8 cellular contexts compared by ENCODE assay signal in genomic region chr9:104993291-104993963, GRCh38.
DNase-seq lines count a peak whose midpoint lies in the region; ATAC-seq and TF ChIP-seq lines count a peak whose summit lies in the region.

No MANE protein-coding gene starts in this region.

- CTCF ChIA-PET in activated naive CD4-positive, alpha-beta T cell treated with anti-CD3 and anti-CD28 coated beads for 36 hours (lab: Charles Lee) = interaction anchor here (0.7 to 3.0 kb wide), 3 partner anchors 9 to 69 kb away, joined by 3 to 20 read pairs (median 4); partner anchors contain the start of gene ABCA1

- H3K27ac ChIP-seq in layer of hippocampus (ENCODE audit: low read depth, low read length) = peak overlapping the region; percentile 78

- intact Hi-C loops in activated naive CD4-positive, alpha-beta T cell treated with anti-CD3 and anti-CD28 coated beads for 36 hours (cut with micrococcal nuclease) = loop anchor here (1.0 to 10.0 kb wide), 7 partner anchors 9 to 899 kb away; partner anchors contain the start of genes FKTN, SMC2 and TMEM38B

- no peak for TF ChIP-seq CTCF in chondrocyte (IDR thresholded peaks at IDR 0.05)

- peak overlapping the region; percentile 71 for H3K4me3 Mint-ChIP-seq in activated naive CD4-positive, alpha-beta T cell treated with anti-CD3 and anti-CD28 coated beads for 36 hours
- H3K4me3 Mint-ChIP-seq in chondrocyte (ENCODE audit: unreplicated experiment) = no peak overlapping the region

- peak; percentile 79 for DNase-seq in activated naive CD4-positive, alpha-beta T cell treated with anti-CD3 and anti-CD28 coated beads for 36 hours
- DNase-seq in activated naive CD4-positive, alpha-beta T cell treated with anti-CD3 and anti-CD28 coated beads, Interleukin-2, amount 50 U/mL, for 16 hours = no peak
- no peak for DNase-seq in chondrocyte (ENCODE audit: low spot score)
- DNase-seq in stimulated activated naive CD8-positive, alpha-beta T cell treated with anti-CD3 and anti-CD28 coated beads, Interleukin-15, Interleukin-2, amounts not matched to agents 100 U/mL and 50 U/mL, for 24 hours = peak; percentile 16
- no peak for DNase-seq in epidermal melanocyte (ENCODE audit: insufficient read length, low spot score)

- ATAC-seq in stimulated activated naive CD8-positive, alpha-beta T cell treated with anti-CD3 and anti-CD28 coated beads, Interleukin-15, Interleukin-2, amounts not matched to agents 100 U/mL and 50 U/mL, for 24 hours = no peak
- ATAC-seq in HG02610 (IDR thresholded peaks at IDR 0.05; ENCODE audit: unreplicated experiment) (no peak), GM21619 (IDR thresholded peaks at IDR 0.05; ENCODE audit: unreplicated experiment) (no peak)

- peaks cover 8% of the 10 kb centered on the region for H3K27me3 Mint-ChIP-seq in activated naive CD4-positive, alpha-beta T cell treated with anti-CD3 and anti-CD28 coated beads for 36 hours (ENCODE audit: low read depth)
- no peaks in the 10 kb centered on the region for H3K27me3 Mint-ChIP-seq in chondrocyte (ENCODE audit: low read depth)

- no peaks in the 10 kb centered on the region for H3K36me3 Mint-ChIP-seq in activated naive CD4-positive, alpha-beta T cell treated with anti-CD3 and anti-CD28 coated beads for 36 hours (ENCODE audit: low read depth)
- no peaks in the 10 kb centered on the region for H3K36me3 Mint-ChIP-seq in chondrocyte (ENCODE audit: low read depth)

- no peaks in the 10 kb centered on the region for H3K27me3 ChIP-seq in layer of hippocampus (ENCODE audit: control insufficient read depth, insufficient read depth, low read length)

- peak overlapping the region; percentile 67 for H3K27ac Mint-ChIP-seq in activated naive CD4-positive, alpha-beta T cell treated with anti-CD3 and anti-CD28 coated beads for 36 hours
- H3K27ac Mint-ChIP-seq in chondrocyte (ENCODE audit: unreplicated experiment) = peak overlapping the region; percentile 89

- no peaks in the 10 kb centered on the region for H3K9me3 Mint-ChIP-seq in activated naive CD4-positive, alpha-beta T cell treated with anti-CD3 and anti-CD28 coated beads for 36 hours
- H3K9me3 Mint-ChIP-seq in chondrocyte (ENCODE audit: low read depth) = no peaks in the 10 kb centered on the region

- H3K4me1 Mint-ChIP-seq in activated naive CD4-positive, alpha-beta T cell treated with anti-CD3 and anti-CD28 coated beads for 36 hours (ENCODE audit: low read depth) = peaks cover 44% of the 10 kb centered on the region
- H3K4me1 Mint-ChIP-seq in chondrocyte (ENCODE audit: low read depth) = peaks cover 47% of the 10 kb centered on the region

Comparison
In these comparisons a context has a peak if more than half of its experiments do, and no peak if none do; other contexts are left out.
1. DNase-seq: peak in activated naive CD4-positive, alpha-beta T cell treated with anti-CD3 and anti-CD28 coated beads for 36 hours (single experiment) and stimulated activated naive CD8-positive, alpha-beta T cell treated with anti-CD3 and anti-CD28 coated beads, Interleukin-15, Interleukin-2, amounts not matched to agents 100 U/mL and 50 U/mL, for 24 hours (single experiment); none in activated naive CD4-positive, alpha-beta T cell treated with anti-CD3 and anti-CD28 coated beads, Interleukin-2, amount 50 U/mL, for 16 hours (single experiment), chondrocyte (single experiment) and epidermal melanocyte (single experiment).